ENCODE assay signal across 17 cellular contexts in the genomic region with DNA sequence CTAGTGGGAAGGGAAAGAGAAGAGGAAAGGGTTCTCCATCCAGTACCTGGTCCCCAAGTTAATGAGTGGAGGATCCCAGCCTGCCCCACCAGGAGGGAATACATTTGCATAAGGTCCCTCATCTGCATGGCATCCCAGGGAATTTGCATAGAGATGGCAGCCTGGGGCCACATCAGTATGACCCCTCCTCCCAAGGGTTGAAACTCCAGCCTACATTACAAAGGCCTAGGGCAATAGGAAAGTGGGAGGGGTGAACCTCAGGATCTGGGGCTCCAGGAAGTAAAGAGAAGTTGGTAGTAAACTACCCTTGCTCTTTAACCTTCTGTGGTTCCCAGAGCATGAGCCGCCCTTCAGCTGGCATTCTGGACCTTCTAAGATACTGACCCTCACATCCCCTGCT. TPM values are rescaled to one million over a fixed set of nuclear protein-coding genes. Genes with fewer than 3 reads are reported as not detected.
"Had no signal": no experiment of that assay in that cellular context is flagged by ENCODE, and none has a peak within 500 bp of the region (broad histone marks: within the 10 kb centered on the region; RNA-seq: fewer than 3 reads in every experiment).

No MANE protein-coding gene starts in this region.

- H3K4me2 ChIP-seq: neural progenitor cell had no signal

- DNase-seq: effector memory CD8-positive, alpha-beta T cell; erythroblast; foreskin keratinocyte; nucleus accumbens; ovary; stimulated activated CD4-positive, alpha-beta T cell treated with anti-CD3 and anti-CD28 coated beads, Interleukin-4, amount 100 ng/mL, for 1 hour; stimulated activated CD8-positive, alpha-beta memory T cell treated with anti-CD3 and anti-CD28 coated beads, Interleukin-4, amount 100 ng/mL, for 48 hours; testis; upper lobe of right lung had no signal

- H3K27me3 ChIP-seq: ovary, testis, upper lobe of right lung, vagina had no signal

- H3K27ac ChIP-seq: foreskin keratinocyte, neural progenitor cell, ovary, testis, tibial nerve, upper lobe of right lung, vagina had no signal

- H3K4me1 ChIP-seq: foreskin keratinocyte, neural progenitor cell, testis, upper lobe of right lung had no signal

- H3K27ac Mint-ChIP-seq: effector memory CD8-positive, alpha-beta T cell; natural killer cell treated with Interleukin-12 subunit alpha and Interleukin-12 subunit beta and Interleukin-15 and Interleukin-18, amount 100 ng/mL, for 72 hours; neural progenitor cell; progenitor cell of endocrine pancreas; stimulated activated effector memory CD8-positive, alpha-beta T cell treated with anti-CD3 and anti-CD28 coated beads, Interleukin-12 subunit alpha, Interleukin-12 subunit beta, amount 100 ng/mL, for 72 hours; stimulated activated naive CD8-positive, alpha-beta T cell treated with anti-CD3 and anti-CD28 coated beads, Interleukin-15, Interleukin-2, amounts not matched to agents 100 ng/mL and 50 ng/mL, for 24 hours had no signal

- H3K9me3 ChIP-seq: ovary, testis, tibial nerve, upper lobe of right lung, vagina had no signal

- H2AFZ ChIP-seq: neural progenitor cell had no signal

- H3K36me3 Mint-ChIP-seq: natural killer cell treated with Interleukin-12 subunit alpha and Interleukin-12 subunit beta and Interleukin-15 and Interleukin-18, amount 100 ng/mL, for 72 hours; neural progenitor cell; stimulated activated effector memory CD8-positive, alpha-beta T cell treated with anti-CD3 and anti-CD28 coated beads, Interleukin-12 subunit alpha, Interleukin-12 subunit beta, amount 100 ng/mL, for 72 hours had no signal

- H3K27me3 Mint-ChIP-seq: natural killer cell treated with Interleukin-12 subunit alpha and Interleukin-12 subunit beta and Interleukin-15 and Interleukin-18, amount 100 ng/mL, for 72 hours; stimulated activated naive CD8-positive, alpha-beta T cell treated with anti-CD3 and anti-CD28 coated beads, Interleukin-15, Interleukin-2, amounts not matched to agents 100 ng/mL and 50 ng/mL, for 24 hours had no signal

- ATAC-seq: effector memory CD8-positive, alpha-beta T cell; foreskin keratinocyte; natural killer cell treated with Interleukin-12 subunit alpha and Interleukin-12 subunit beta and Interleukin-15 and Interleukin-18, amount 100 ng/mL, for 72 hours; right cardiac atrium; stimulated activated effector memory CD8-positive, alpha-beta T cell treated with anti-CD3 and anti-CD28 coated beads, Interleukin-12 subunit alpha, Interleukin-12 subunit beta, amount 100 ng/mL, for 72 hours; upper lobe of right lung had no signal

- H3K9ac ChIP-seq: neural progenitor cell had no signal

- H3K36me3 ChIP-seq: neural progenitor cell, ovary, tibial nerve, upper lobe of right lung, vagina had no signal

- H3K4me3 ChIP-seq: neural progenitor cell, ovary, testis, tibial nerve, upper lobe of right lung, vagina had no signal

- H3K9me3 Mint-ChIP-seq: effector memory CD8-positive, alpha-beta T cell; natural killer cell treated with Interleukin-12 subunit alpha and Interleukin-12 subunit beta and Interleukin-15 and Interleukin-18, amount 100 ng/mL, for 72 hours; neural progenitor cell; stimulated activated effector memory CD8-positive, alpha-beta T cell treated with anti-CD3 and anti-CD28 coated beads, Interleukin-12 subunit alpha, Interleukin-12 subunit beta, amount 100 ng/mL, for 72 hours; stimulated activated naive CD8-positive, alpha-beta T cell treated with anti-CD3 and anti-CD28 coated beads, Interleukin-15, Interleukin-2, amounts not matched to agents 100 ng/mL and 50 ng/mL, for 24 hours had no signal

- H3K4me3 Mint-ChIP-seq: effector memory CD8-positive, alpha-beta T cell; natural killer cell treated with Interleukin-12 subunit alpha and Interleukin-12 subunit beta and Interleukin-15 and Interleukin-18, amount 100 ng/mL, for 72 hours; neural progenitor cell; stimulated activated effector memory CD8-positive, alpha-beta T cell treated with anti-CD3 and anti-CD28 coated beads, Interleukin-12 subunit alpha, Interleukin-12 subunit beta, amount 100 ng/mL, for 72 hours; stimulated activated naive CD8-positive, alpha-beta T cell treated with anti-CD3 and anti-CD28 coated beads, Interleukin-15, Interleukin-2, amounts not matched to agents 100 ng/mL and 50 ng/mL, for 24 hours had no signal

RNA-seq across cellular contexts. Expression of a gene that starts 30.4 kb away (rescaled TPM):
- total RNA-seq: natural killer cell treated with Interleukin-12 subunit alpha and Interleukin-12 subunit beta and Interleukin-15 and Interleukin-18, amount 100 ng/mL, for 72 hours had no signal
